Comparison of ENCODE assay signal across 17 cellular contexts in the genomic region with DNA sequence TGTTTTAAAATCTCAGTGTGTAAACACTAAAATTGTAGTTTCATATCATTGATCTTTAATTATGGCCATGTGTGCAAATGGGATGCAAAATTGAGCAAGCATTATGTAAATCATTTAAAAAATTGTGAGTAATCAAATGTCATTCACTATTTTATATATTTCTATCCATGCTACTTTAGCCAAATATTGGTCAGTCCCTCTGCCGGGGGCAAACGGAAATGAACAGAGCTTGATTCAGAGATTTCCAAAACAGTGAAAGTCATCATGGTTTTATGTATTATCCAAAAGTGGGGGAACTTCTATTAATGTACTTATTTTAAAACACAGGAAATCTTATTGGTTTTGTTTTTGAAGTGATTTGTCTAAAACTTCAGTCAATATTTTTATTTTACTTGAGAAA.
"Had no signal": no experiment of that assay in that cellular context is flagged by ENCODE, and none has a peak within 500 bp of the region (broad histone marks: within the 10 kb centered on the region; RNA-seq: fewer than 3 reads in every experiment).

No MANE protein-coding gene starts in this region.

- H3K4me3 ChIP-seq: breast epithelium, mucosa of descending colon, transverse colon had no signal

- DNase-seq: activated CD4-positive, alpha-beta T cell treated with anti-CD3 and anti-CD28 coated beads, Interleukin-2, amount 10 ng/mL, durations not matched to agents 7 days and 5 days; activated CD4-positive, CD25-positive, alpha-beta regulatory T cell; activated T-cell treated with anti-CD3 and anti-CD28 coated beads for 4 hours; amniotic stem cell; left colon; mammary epithelial cell; mucosa of descending colon; naive thymus-derived CD8-positive, alpha-beta T cell; posterior cingulate gyrus; small intestine; transverse colon had no signal

- H3K27ac Mint-ChIP-seq: activated CD4-positive, alpha-beta T cell treated with anti-CD3 and anti-CD28 coated beads, Interleukin-2, amount 10 ng/mL, durations not matched to agents 7 days and 5 days; activated naive CD4-positive, alpha-beta T cell treated with anti-CD3 and anti-CD28 coated beads, Interleukin-2, amount 50 U/mL, for 24 hours; activated T-helper 17 cell treated with anti-CD3 and anti-CD28 coated beads, Interleukin-2, amount 50 U/mL, for 72 hours; stimulated activated memory B cell treated with anti-CD40 and anti-IgM and Interleukin-4, amounts not matched to agents 10 μg/mL and 1 μg/mL and 100 μg/mL, for 72 hours; T-helper 1 cell treated with Interleukin-12 subunit alpha and Interleukin-12 subunit beta and Interleukin-4 antibody, amounts not matched to agents 30 μg/mL and 1 μg/mL, for 36 hours had no signal

- H3K9me3 ChIP-seq: breast epithelium, mucosa of descending colon, neutrophil, transverse colon had no signal

- H3K27me3 Mint-ChIP-seq: activated naive CD4-positive, alpha-beta T cell treated with anti-CD3 and anti-CD28 coated beads, Interleukin-2, amount 50 U/mL, for 24 hours; activated T-helper 17 cell treated with anti-CD3 and anti-CD28 coated beads, Interleukin-2, amount 50 U/mL, for 72 hours; naive thymus-derived CD8-positive, alpha-beta T cell; stimulated activated memory B cell treated with anti-CD40 and anti-IgM and Interleukin-4, amounts not matched to agents 10 μg/mL and 1 μg/mL and 100 μg/mL, for 72 hours had no signal

- H3K27me3 ChIP-seq: breast epithelium, neutrophil, transverse colon had no signal

- ATAC-seq: activated T-helper 17 cell treated with anti-CD3 and anti-CD28 coated beads, Interleukin-2, amount 50 U/mL, for 72 hours; left colon; mucosa of descending colon; naive thymus-derived CD8-positive, alpha-beta T cell; stimulated activated memory B cell treated with anti-CD40 and anti-IgM and Interleukin-4, amounts not matched to agents 10 μg/mL and 1 μg/mL and 100 μg/mL, for 72 hours had no signal

- H3K36me3 ChIP-seq: breast epithelium, neutrophil, transverse colon had no signal

- H3K27ac ChIP-seq: neutrophil, transverse colon had no signal

- H3K36me3 Mint-ChIP-seq: activated naive CD4-positive, alpha-beta T cell treated with anti-CD3 and anti-CD28 coated beads, Interleukin-2, amount 50 U/mL, for 24 hours; naive thymus-derived CD8-positive, alpha-beta T cell; stimulated activated memory B cell treated with anti-CD40 and anti-IgM and Interleukin-4, amounts not matched to agents 10 μg/mL and 1 μg/mL and 100 μg/mL, for 72 hours had no signal

- H3K9me3 Mint-ChIP-seq: activated naive CD4-positive, alpha-beta T cell treated with anti-CD3 and anti-CD28 coated beads, Interleukin-2, amount 50 U/mL, for 24 hours; activated T-helper 17 cell treated with anti-CD3 and anti-CD28 coated beads, Interleukin-2, amount 50 U/mL, for 72 hours; naive thymus-derived CD8-positive, alpha-beta T cell; T-helper 1 cell treated with Interleukin-12 subunit alpha and Interleukin-12 subunit beta and Interleukin-4 antibody, amounts not matched to agents 30 μg/mL and 1 μg/mL, for 36 hours had no signal

- H3K4me1 ChIP-seq: breast epithelium had no signal

- H3K4me3 Mint-ChIP-seq: activated CD4-positive, alpha-beta T cell treated with anti-CD3 and anti-CD28 coated beads, Interleukin-2, amount 10 ng/mL, durations not matched to agents 7 days and 5 days; activated naive CD4-positive, alpha-beta T cell treated with anti-CD3 and anti-CD28 coated beads, Interleukin-2, amount 50 U/mL, for 24 hours; activated T-helper 17 cell treated with anti-CD3 and anti-CD28 coated beads, Interleukin-2, amount 50 U/mL, for 72 hours; naive thymus-derived CD8-positive, alpha-beta T cell; stimulated activated memory B cell treated with anti-CD40 and anti-IgM and Interleukin-4, amounts not matched to agents 10 μg/mL and 1 μg/mL and 100 μg/mL, for 72 hours; T-helper 1 cell treated with Interleukin-12 subunit alpha and Interleukin-12 subunit beta and Interleukin-4 antibody, amounts not matched to agents 30 μg/mL and 1 μg/mL, for 36 hours had no signal
